Comparison of ENCODE assay signal across 8 cellular contexts in the genomic region with DNA sequence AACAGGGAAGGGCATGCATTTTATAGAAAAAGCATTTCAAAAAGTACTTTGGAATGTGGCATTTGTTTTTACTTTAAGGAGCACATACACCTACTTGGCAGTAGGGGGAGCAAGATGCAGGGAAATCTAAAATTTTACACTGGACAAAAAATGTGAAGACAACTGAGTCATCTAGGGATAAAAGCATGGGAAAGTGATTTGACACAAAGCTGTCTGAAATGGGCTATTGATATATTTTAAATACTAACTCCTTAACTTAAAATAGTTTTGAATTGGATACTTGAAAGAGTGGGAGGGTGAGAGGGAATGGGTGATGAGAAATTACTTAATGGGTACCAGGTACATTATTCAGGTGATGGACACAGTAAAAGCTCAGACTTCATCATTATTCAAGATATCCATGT. TPM values are rescaled to one million over a fixed set of nuclear protein-coding genes. Genes with fewer than 3 reads are reported as not detected.
DNase-seq lines count a peak whose midpoint lies in the region; ATAC-seq, FAIRE-seq and TF ChIP-seq lines count a peak whose summit lies in the region.

No MANE protein-coding gene starts in this region.

- no peak for ATAC-seq in GM21528 (IDR thresholded peaks at IDR 0.05; ENCODE audit: low FRiP score, unreplicated experiment)

- H3K4me3 ChIP-seq in AG04449 (ENCODE audit: low read depth, low read length) = no peak overlapping the region
- no peak overlapping the region for H3K4me3 ChIP-seq in fibroblast of mammary gland (ENCODE audit: control insufficient read depth, low read depth, low read length)
- H3K4me3 ChIP-seq in smooth muscle cell = no peak overlapping the region

- H2AFZ ChIP-seq in smooth muscle cell (ENCODE audit: low read depth) = no peak overlapping the region

- peak; percentile 53 for TF ChIP-seq CTCF in AG04449 (IDR thresholded peaks at IDR 0.05; ENCODE audit: insufficient read depth, low read length, missing control alignments)
- peak; percentile 86 for TF ChIP-seq CTCF in fibroblast of mammary gland (conservative IDR thresholded peaks at IDR 0.05; ENCODE audit: control insufficient read depth, insufficient read depth, low read depth, low read length)
- TF ChIP-seq CTCF in smooth muscle cell (IDR thresholded peaks at IDR 0.05; ENCODE audit: borderline replicate concordance, insufficient read depth, poor library complexity, severe bottlenecking) = peak; percentile 86

- no peaks in the 10 kb centered on the region for H3K4me1 ChIP-seq in smooth muscle cell (ENCODE audit: low read depth)

- POLR2A ChIA-PET in AG04449 (lab: Yijun Ruan, JAX) = no interaction called here

- CTCF ChIA-PET in AG04449 (lab: Yijun Ruan, JAX) = interaction anchor here (0.8 to 9.9 kb wide), 14 partner anchors 10 to 1013 kb away, joined by 3 to 153 read pairs (median 4); no protein-coding TSS in a partner anchor

- H3F3A ChIP-seq in smooth muscle cell (ENCODE audit: low read depth) = no peaks in the 10 kb centered on the region

- DNase-seq in AG04449 (ENCODE audit: low read depth, low spot score) (peak; percentile 17), GM12892 (ENCODE audit: insufficient read length) (no peak), RPMI7951 (ENCODE audit: low read depth) (peak; percentile 3), fibroblast of mammary gland (ENCODE audit: low read depth) (peak; percentile 61), smooth muscle cell (lab: John Stamatoyannopoulos, UW; ENCODE audit: unreplicated experiment) (no peak), NCI-H1436 treated with DMSO at 0.1 percent for 48 hours (lab: John Stamatoyannopoulos, UW) (no peak)
- DNase-seq in activated CD8-positive, alpha-beta memory T cell treated with anti-CD3 and anti-CD28 coated beads, Interleukin-2, amount 50 U/mL, for 4 hours = no peak

- no peaks in the 10 kb centered on the region for H3K36me3 ChIP-seq in smooth muscle cell (ENCODE audit: low read depth)

- no peaks in the 10 kb centered on the region for H3K9me3 ChIP-seq in smooth muscle cell (replicated peaks; ENCODE audit: low read depth)

- no peaks in the 10 kb centered on the region for H4K20me1 ChIP-seq in smooth muscle cell (ENCODE audit: low read depth)

- FAIRE-seq in GM12892 (lab: Jason Lieb, UNC) = peak; percentile 56

- H3K9ac ChIP-seq in smooth muscle cell (ENCODE audit: low read depth) = no peak overlapping the region

- H3K4me2 ChIP-seq in smooth muscle cell = no peak overlapping the region

- no peak for TF ChIP-seq POLR2A in GM12892 (IDR thresholded peaks at IDR 0.05; ENCODE audit: low read depth, low read length)

- H3K27ac ChIP-seq in smooth muscle cell (ENCODE audit: low read depth) = no peak overlapping the region

- H3K79me2 ChIP-seq in smooth muscle cell (ENCODE audit: low read depth) = no peaks in the 10 kb centered on the region

- H3K27me3 ChIP-seq in smooth muscle cell (ENCODE audit: low read depth) = peaks cover 69% of the 10 kb centered on the region

RNA-seq across cellular contexts. Expression of a gene that starts 15.8 kb away (rescaled TPM):
- polyA plus RNA-seq in GM12892 (2012; ENCODE audit: missing spikeins) = not detected
- total RNA-seq in RPMI7951 (2014; rRNA removed; shearing (Covaris generic)) = not detected in 2 replicates
- 1.1 and 1.2 TPM in 2 replicates for total RNA-seq in smooth muscle cell
- 0.56 and 1.8 TPM in 2 replicates for polyA plus RNA-seq in smooth muscle cell

Comparison
In these comparisons a context has a peak if more than half of its experiments do, and no peak if none do; other contexts are left out.
1. DNase-seq: peak in AG04449 (single experiment), RPMI7951 (single experiment) and fibroblast of mammary gland (single experiment); none in GM12892 (single experiment), smooth muscle cell (single experiment), NCI-H1436 treated with DMSO at 0.1 percent for 48 hours (single experiment) and activated CD8-positive, alpha-beta memory T cell treated with anti-CD3 and anti-CD28 coated beads, Interleukin-2, amount 50 U/mL, for 4 hours (single experiment).
2. Peak in every context shown above with its lines, with median percentiles within 50 percentile points of each other: CTCF ChIP-seq.